23 cellular contexts compared by ENCODE assay signal in the genomic region with DNA sequence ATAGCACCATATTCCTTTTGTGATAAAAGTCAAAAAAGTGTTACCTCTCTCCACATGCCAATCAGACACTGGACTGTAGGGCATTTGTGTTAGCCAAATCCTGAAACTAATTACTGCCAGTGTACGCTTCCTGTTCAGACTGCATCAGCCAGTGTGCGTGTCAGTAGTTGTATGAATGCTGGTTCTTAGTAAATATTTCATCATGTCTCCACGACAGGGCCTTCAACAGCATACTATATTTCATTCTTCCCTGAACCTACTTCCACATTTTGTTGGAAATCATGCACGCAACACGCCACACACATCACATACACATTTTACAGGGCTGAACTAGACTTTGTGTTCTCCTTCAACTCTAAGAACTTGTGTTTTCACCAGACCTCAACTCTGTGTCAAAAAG.
DNase-seq lines count a peak whose midpoint lies in the region; ATAC-seq, FAIRE-seq and TF ChIP-seq lines count a peak whose summit lies in the region.
"Had no signal": no experiment of that assay in that cellular context is flagged by ENCODE, and none has a peak within 500 bp of the region (broad histone marks: within the 10 kb centered on the region; RNA-seq: fewer than 3 reads in every experiment).

No MANE protein-coding gene starts in this region.

- H3K36me3 ChIP-seq in endothelial cell of umbilical vein (ENCODE audit: control insufficient read depth in 2 of 2, extremely low read depth in 1 of 2, insufficient read depth in 2 of 2, low read length in 2 of 2) = peaks cover 0 to 2% of the 10 kb centered on the region in 2 experiments
- H3K36me3 ChIP-seq: brain microvascular endothelial cell had no signal

- CTCF ChIA-PET in activated CD4-positive, alpha-beta T cell treated with anti-CD3 and anti-CD28 coated beads, Interleukin-2, amount 10 ng/mL, durations not matched to agents 7 days and 5 days (lab: Charles Lee) = no interaction called here
- CTCF ChIA-PET in endothelial cell of umbilical vein (lab: Charles Lee) = interaction anchor here (1.4 to 3.0 kb wide), 3 partner anchors 9 to 80 kb away, joined by 4 to 20 read pairs (median 20); no protein-coding TSS in a partner anchor

- H3K9me1 ChIP-seq in endothelial cell of umbilical vein (replicated peaks; ENCODE audit: control insufficient read depth, extremely low read depth, insufficient read depth, low read length) = no peaks in the 10 kb centered on the region

- DNase-seq in activated CD4-positive, alpha-beta T cell treated with anti-CD3 and anti-CD28 coated beads, Interleukin-2, amount 10 ng/mL, durations not matched to agents 7 days and 5 days = no peak
- no peak for DNase-seq in activated CD4-positive, alpha-beta T cell treated with anti-CD3 and anti-CD28 coated beads for 1 hour
- peak; percentile 81 for DNase-seq in NCI-H69 (lab: John Stamatoyannopoulos, UW)
- DNase-seq in endothelial cell of umbilical vein (ENCODE audit: low read depth, low spot score) = peak; percentile 50
- DNase-seq in pons (ENCODE audit: low spot score) = peak; percentile 36
- DNase-seq in COLO829 (ENCODE audit: low spot score) = no peak
- DNase-seq: 8988T; activated CD8-positive, alpha-beta T cell treated with anti-CD3 and anti-CD28 coated beads for 36 hours; activated naive CD8-positive, alpha-beta T cell treated with anti-CD3 and anti-CD28 coated beads, Interleukin-2, amount 10 ng/mL, durations not matched to agents 7 days and 5 days; brain microvascular endothelial cell; CD4-positive, CD25-positive, alpha-beta regulatory T cell; cortex of kidney; NCI-H2029; NCI-H524; nephron progenitor cell; PC-3; stimulated activated naive CD4-positive, alpha-beta T cell; T-cell had no signal

- peaks cover 36% of the 10 kb centered on the region for H3K4me1 ChIP-seq in endothelial cell of umbilical vein (ENCODE audit: control insufficient read depth, extremely low read depth, insufficient read depth, low read length)

- no peak overlapping the region for H3K4me3 ChIP-seq in endothelial cell of umbilical vein (replicated peaks in 1 of 3; ENCODE audit: insufficient read depth in 1 of 3, low read depth in 1 of 3, low read length in 3 of 3)
- H3K4me3 ChIP-seq: tibial nerve had no signal

- TF ChIP-seq CTCF in endothelial cell of umbilical vein (IDR thresholded peaks at IDR 0.05; ENCODE audit: extremely low read depth in 1 of 2, insufficient read depth in 1 of 2, low read depth in 1 of 2, low read length in 2 of 2) = no peak

- H3K36me3 Mint-ChIP-seq in activated CD4-positive, alpha-beta T cell treated with anti-CD3 and anti-CD28 coated beads, Interleukin-2, amount 10 ng/mL, durations not matched to agents 7 days and 5 days (ENCODE audit: low read depth) = peaks cover 1% of the 10 kb centered on the region
- H3K36me3 Mint-ChIP-seq: activated naive CD8-positive, alpha-beta T cell treated with anti-CD3 and anti-CD28 coated beads, Interleukin-2, amount 10 ng/mL, durations not matched to agents 7 days and 5 days; CD4-positive, CD25-positive, alpha-beta regulatory T cell; memory B cell; T-cell had no signal

- no peaks in the 10 kb centered on the region for H3K27me3 ChIP-seq in endothelial cell of umbilical vein (ENCODE audit: control insufficient read depth in 2 of 2, insufficient read depth in 2 of 2, low read length in 2 of 2)
- H3K27me3 ChIP-seq: brain microvascular endothelial cell, tibial nerve had no signal

- POLR2A ChIA-PET in activated CD4-positive, alpha-beta T cell treated with anti-CD3 and anti-CD28 coated beads, Interleukin-2, amount 10 ng/mL, durations not matched to agents 7 days and 5 days (lab: Charles Lee) = no interaction called here
- POLR2A ChIA-PET in endothelial cell of umbilical vein (lab: Charles Lee) = no interaction called here

- H3K27ac ChIP-seq in endothelial cell of umbilical vein (ENCODE audit: insufficient read depth, low read depth, low read length) = peak overlapping the region; percentile 36
- H3K27ac ChIP-seq: brain microvascular endothelial cell had no signal

- no peak overlapping the region for H3K9ac ChIP-seq in endothelial cell of umbilical vein (replicated peaks; ENCODE audit: extremely low read depth, insufficient read depth, low read length)

- BruUV-seq in endothelial cell of umbilical vein (replicated peaks; lab: Mats Ljungman, UMichigan) = no TSS peak

- no peak for TF ChIP-seq POLR2A in endothelial cell of umbilical vein (IDR thresholded peaks at IDR 0.05; ENCODE audit: low read depth, low read length)

- peaks cover 7% of the 10 kb centered on the region for H3K79me2 ChIP-seq in endothelial cell of umbilical vein (ENCODE audit: control insufficient read depth, insufficient read depth, low read length)

- H3K4me3 Mint-ChIP-seq in activated CD4-positive, alpha-beta T cell treated with anti-CD3 and anti-CD28 coated beads, Interleukin-2, amount 10 ng/mL, durations not matched to agents 7 days and 5 days = no peak overlapping the region
- H3K4me3 Mint-ChIP-seq: activated CD8-positive, alpha-beta T cell treated with anti-CD3 and anti-CD28 coated beads for 36 hours; activated naive CD8-positive, alpha-beta T cell treated with anti-CD3 and anti-CD28 coated beads, Interleukin-2, amount 10 ng/mL, durations not matched to agents 7 days and 5 days; CD4-positive, CD25-positive, alpha-beta regulatory T cell; memory B cell; nephron progenitor cell; T-cell had no signal

- no peaks in the 10 kb centered on the region for H4K20me1 ChIP-seq in endothelial cell of umbilical vein (replicated peaks; ENCODE audit: control insufficient read depth, extremely low read depth, insufficient read depth, low read length)

- H2AFZ ChIP-seq in endothelial cell of umbilical vein (ENCODE audit: low read depth, low read length) = peak overlapping the region; percentile 15

- H3K27ac Mint-ChIP-seq in activated CD4-positive, alpha-beta T cell treated with anti-CD3 and anti-CD28 coated beads, Interleukin-2, amount 10 ng/mL, durations not matched to agents 7 days and 5 days = peak overlapping the region; percentile 42
- H3K27ac Mint-ChIP-seq: activated CD8-positive, alpha-beta T cell treated with anti-CD3 and anti-CD28 coated beads for 36 hours; activated naive CD8-positive, alpha-beta T cell treated with anti-CD3 and anti-CD28 coated beads, Interleukin-2, amount 10 ng/mL, durations not matched to agents 7 days and 5 days; CD4-positive, CD25-positive, alpha-beta regulatory T cell; memory B cell; nephron progenitor cell had no signal

- peaks cover 29% of the 10 kb centered on the region for H3K4me1 Mint-ChIP-seq in activated CD4-positive, alpha-beta T cell treated with anti-CD3 and anti-CD28 coated beads, Interleukin-2, amount 10 ng/mL, durations not matched to agents 7 days and 5 days
- H3K4me1 Mint-ChIP-seq: activated naive CD8-positive, alpha-beta T cell treated with anti-CD3 and anti-CD28 coated beads, Interleukin-2, amount 10 ng/mL, durations not matched to agents 7 days and 5 days; CD4-positive, CD25-positive, alpha-beta regulatory T cell; memory B cell had no signal

- dilution Hi-C loops in endothelial cell of umbilical vein (cut with MboI; ENCODE audit: extremely low pct_ligation_motif_present, low sequenced_read_pairs) = no loop called here

- intact Hi-C loops in endothelial cell of umbilical vein (cut with micrococcal nuclease) = loop anchor here (2.0 kb wide), 1 partner anchor 53 kb away; no protein-coding TSS in a partner anchor

- H3K4me2 ChIP-seq in endothelial cell of umbilical vein (ENCODE audit: insufficient read depth, low read length) = peak overlapping the region; percentile 47

- H3K9me3 Mint-ChIP-seq in activated CD4-positive, alpha-beta T cell treated with anti-CD3 and anti-CD28 coated beads, Interleukin-2, amount 10 ng/mL, durations not matched to agents 7 days and 5 days = no peaks in the 10 kb centered on the region
- H3K9me3 Mint-ChIP-seq: activated CD8-positive, alpha-beta T cell treated with anti-CD3 and anti-CD28 coated beads for 36 hours; activated naive CD8-positive, alpha-beta T cell treated with anti-CD3 and anti-CD28 coated beads, Interleukin-2, amount 10 ng/mL, durations not matched to agents 7 days and 5 days; CD4-positive, CD25-positive, alpha-beta regulatory T cell; memory B cell; nephron progenitor cell; T-cell had no signal

- H3K9me3 ChIP-seq in endothelial cell of umbilical vein (replicated peaks; ENCODE audit: control insufficient read depth, insufficient read depth, low read length) = no peaks in the 10 kb centered on the region
- H3K9me3 ChIP-seq: tibial nerve had no signal

- FAIRE-seq in endothelial cell of umbilical vein (lab: Jason Lieb, UNC) = peak; percentile 63

- H3K27me3 Mint-ChIP-seq in activated CD4-positive, alpha-beta T cell treated with anti-CD3 and anti-CD28 coated beads, Interleukin-2, amount 10 ng/mL, durations not matched to agents 7 days and 5 days = no peaks in the 10 kb centered on the region

- no peak for ATAC-seq in GM19452 (IDR thresholded peaks at IDR 0.05; ENCODE audit: unreplicated experiment)
- no peak for ATAC-seq in activated CD4-positive, CD25-positive, alpha-beta regulatory T cell treated with anti-CD3 and anti-CD28 coated beads, Interleukin-2, amount 50 U/mL, for 24 hours
- ATAC-seq: activated CD8-positive, alpha-beta T cell treated with anti-CD3 and anti-CD28 coated beads for 36 hours; HCT116; PC-3; T-cell had no signal

TF ChIP-seq in endothelial cell of umbilical vein, 7 proteins besides CTCF, POLR2A, EP300 and RAD21:
- no peak for TF ChIP-seq EZH2 (IDR thresholded peaks at IDR 0.05; ENCODE audit: borderline replicate concordance, low read depth, low read length, severe bottlenecking)
- peak; percentile 56 for TF ChIP-seq GATA2 (IDR thresholded peaks at IDR 0.05; ENCODE audit: insufficient read depth, insufficient read length, low read depth, low read length)

Comparison
In these comparisons a context has a peak if more than half of its experiments do, and no peak if none do; other contexts are left out.
1. DNase-seq: peak in NCI-H69 (single experiment), endothelial cell of umbilical vein (single experiment) and pons (single experiment); none in activated CD4-positive, alpha-beta T cell treated with anti-CD3 and anti-CD28 coated beads, Interleukin-2, amount 10 ng/mL, durations not matched to agents 7 days and 5 days (single experiment), activated CD4-positive, alpha-beta T cell treated with anti-CD3 and anti-CD28 coated beads for 1 hour (single experiment) and COLO829 (single experiment).